In genomic region chr5:131389869-131390265, GRCh38 we compare ENCODE assay signal across 17 cellular contexts.
DNase-seq lines count a peak whose midpoint lies in the region; ATAC-seq and TF ChIP-seq lines count a peak whose summit lies in the region.
"Had no signal": no experiment of that assay in that cellular context is flagged by ENCODE, and none has a peak within 500 bp of the region (broad histone marks: within the 10 kb centered on the region; RNA-seq: fewer than 3 reads in every experiment).

No MANE protein-coding gene starts in this region.

- TF ChIP-seq CTCF in nephron progenitor cell (IDR thresholded peaks at IDR 0.05) (no peak), vagina (IDR thresholded peaks at IDR 0.05) (no peak)

- H3K9me3 Mint-ChIP-seq in activated T-cell treated with anti-CD3 and anti-CD28 coated beads, Interleukin-2, amount 50 U/mL, for 24 hours = no peaks in the 10 kb centered on the region
- no peaks in the 10 kb centered on the region for H3K9me3 Mint-ChIP-seq in IgD-negative memory B cell
- H3K9me3 Mint-ChIP-seq in activated naive CD8-positive, alpha-beta T cell treated with anti-CD3 and anti-CD28 coated beads, Interleukin-2, amount 50 U/mL, for 24 hours = no peaks in the 10 kb centered on the region
- H3K9me3 Mint-ChIP-seq in nephron progenitor cell = no peaks in the 10 kb centered on the region
- H3K9me3 Mint-ChIP-seq: dendritic cell treated with granulocyte-macrophage colony-stimulating factor and Interleukin-4, amounts not matched to agents 40 ng/mL and 50 ng/mL, for 4 days had no signal

- H3K27me3 Mint-ChIP-seq in activated T-cell treated with anti-CD3 and anti-CD28 coated beads, Interleukin-2, amount 50 U/mL, for 24 hours = no peaks in the 10 kb centered on the region
- H3K27me3 Mint-ChIP-seq in IgD-negative memory B cell = no peaks in the 10 kb centered on the region
- H3K27me3 Mint-ChIP-seq in activated naive CD8-positive, alpha-beta T cell treated with anti-CD3 and anti-CD28 coated beads, Interleukin-2, amount 50 U/mL, for 24 hours = no peaks in the 10 kb centered on the region
- no peaks in the 10 kb centered on the region for H3K27me3 Mint-ChIP-seq in nephron progenitor cell (ENCODE audit: low read depth, poor library complexity)
- H3K27me3 Mint-ChIP-seq: dendritic cell treated with granulocyte-macrophage colony-stimulating factor and Interleukin-4, amounts not matched to agents 40 ng/mL and 50 ng/mL, for 4 days had no signal

- no peak overlapping the region for H3K4me3 ChIP-seq in vagina
- H3K4me3 ChIP-seq: gastroesophageal sphincter, stomach had no signal

- no peak overlapping the region for H3K27ac ChIP-seq in vagina
- H3K27ac ChIP-seq: gastroesophageal sphincter, stomach had no signal

- peaks cover 94% of the 10 kb centered on the region for H3K4me1 Mint-ChIP-seq in activated T-cell treated with anti-CD3 and anti-CD28 coated beads, Interleukin-2, amount 50 U/mL, for 24 hours (ENCODE audit: low read depth)
- peaks cover 31 to 43% (median 39%) of the 10 kb centered on the region in 3 donors for H3K4me1 Mint-ChIP-seq in IgD-negative memory B cell
- H3K4me1 Mint-ChIP-seq in activated naive CD8-positive, alpha-beta T cell treated with anti-CD3 and anti-CD28 coated beads, Interleukin-2, amount 50 U/mL, for 24 hours = peaks cover 85% of the 10 kb centered on the region
- H3K4me1 Mint-ChIP-seq in nephron progenitor cell = peaks cover 69% of the 10 kb centered on the region

- peak overlapping the region; percentile 46 for H3K4me3 Mint-ChIP-seq in activated T-cell treated with anti-CD3 and anti-CD28 coated beads, Interleukin-2, amount 50 U/mL, for 24 hours
- H3K4me3 Mint-ChIP-seq in IgD-negative memory B cell (no peak overlapping the region), nephron progenitor cell (no peak overlapping the region)
- H3K4me3 Mint-ChIP-seq in activated naive CD8-positive, alpha-beta T cell treated with anti-CD3 and anti-CD28 coated beads, Interleukin-2, amount 50 U/mL, for 24 hours = no peak overlapping the region
- H3K4me3 Mint-ChIP-seq: dendritic cell treated with granulocyte-macrophage colony-stimulating factor and Interleukin-4, amounts not matched to agents 40 ng/mL and 50 ng/mL, for 4 days had no signal

- TF ChIP-seq POLR2A in vagina (IDR thresholded peaks at IDR 0.05) = no peak

- H3K9me3 ChIP-seq in vagina = no peaks in the 10 kb centered on the region
- H3K9me3 ChIP-seq: gastroesophageal sphincter, stomach had no signal

- no peak for ATAC-seq in activated naive CD8-positive, alpha-beta T cell treated with anti-CD3 and anti-CD28 coated beads, Interleukin-2, amount 50 U/mL, for 24 hours
- ATAC-seq: esophagus mucosa, gastroesophageal sphincter, right cardiac atrium had no signal

- H3K27me3 ChIP-seq in vagina = no peaks in the 10 kb centered on the region
- H3K27me3 ChIP-seq: gastroesophageal sphincter, stomach had no signal

- peak overlapping the region; percentile 99 for H3K27ac Mint-ChIP-seq in activated T-cell treated with anti-CD3 and anti-CD28 coated beads, Interleukin-2, amount 50 U/mL, for 24 hours
- peak overlapping the region; percentile 63 to 91 (median 90) for H3K27ac Mint-ChIP-seq in IgD-negative memory B cell
- peak overlapping the region; percentile 89 for H3K27ac Mint-ChIP-seq in activated naive CD8-positive, alpha-beta T cell treated with anti-CD3 and anti-CD28 coated beads, Interleukin-2, amount 50 U/mL, for 24 hours
- H3K27ac Mint-ChIP-seq in nephron progenitor cell = peak overlapping the region; percentile 25
- H3K27ac Mint-ChIP-seq: dendritic cell treated with granulocyte-macrophage colony-stimulating factor and Interleukin-4, amounts not matched to agents 40 ng/mL and 50 ng/mL, for 4 days had no signal

- peaks cover 10% of the 10 kb centered on the region for H3K4me1 ChIP-seq in vagina

- peaks cover 97% of the 10 kb centered on the region for H3K36me3 Mint-ChIP-seq in activated T-cell treated with anti-CD3 and anti-CD28 coated beads, Interleukin-2, amount 50 U/mL, for 24 hours (ENCODE audit: low read depth)
- H3K36me3 Mint-ChIP-seq in IgD-negative memory B cell = peaks cover 9% of the 10 kb centered on the region
- H3K36me3 Mint-ChIP-seq in activated naive CD8-positive, alpha-beta T cell treated with anti-CD3 and anti-CD28 coated beads, Interleukin-2, amount 50 U/mL, for 24 hours (ENCODE audit: low read depth) = peaks cover 72% of the 10 kb centered on the region
- peaks cover 52% of the 10 kb centered on the region for H3K36me3 Mint-ChIP-seq in nephron progenitor cell (ENCODE audit: low read depth)

- intact Hi-C loops in vagina (cut with DNase I) = no loop called here

- H3K36me3 ChIP-seq in vagina = no peaks in the 10 kb centered on the region

- DNase-seq in activated T-cell treated with anti-CD3 and anti-CD28 coated beads, Interleukin-2, amount 50 U/mL, for 24 hours = no peak
- DNase-seq in activated T-cell treated with anti-CD3 and anti-CD28 coated beads, Interleukin-2, amount 50 U/mL, for 1 hour = no peak
- no peak for DNase-seq in activated naive CD8-positive, alpha-beta T cell treated with anti-CD3 and anti-CD28 coated beads, Interleukin-2, amount 50 U/mL, for 24 hours
- DNase-seq in nephron progenitor cell (no peak), DMS79 treated with DMSO at 0.1 percent for 48 hours (lab: John Stamatoyannopoulos, UW) (no peak), vagina (ENCODE audit: extremely low spot score in 2 of 2) (no peak)
- DNase-seq in stimulated activated CD4-positive, alpha-beta T cell treated with anti-CD3 and anti-CD28 coated beads, Interleukin-4, amount 100 ng/mL, for 1 hour = no peak
- DNase-seq: H7, midbrain, NCI-H146, nucleus accumbens, right cardiac atrium, stomach had no signal

Comparison
In these comparisons a context has a peak if more than half of its experiments do, and no peak if none do; other contexts are left out.
1. H3K27ac Mint-ChIP-seq: peak in every context shown above with its lines; median percentile 99 in activated T-cell treated with anti-CD3 and anti-CD28 coated beads, Interleukin-2, amount 50 U/mL, for 24 hours; 90 in IgD-negative memory B cell; 89 in activated naive CD8-positive, alpha-beta T cell treated with anti-CD3 and anti-CD28 coated beads, Interleukin-2, amount 50 U/mL, for 24 hours; 25 in nephron progenitor cell.